Comparison of ENCODE assay signal across 10 cellular contexts in the genomic region with DNA sequence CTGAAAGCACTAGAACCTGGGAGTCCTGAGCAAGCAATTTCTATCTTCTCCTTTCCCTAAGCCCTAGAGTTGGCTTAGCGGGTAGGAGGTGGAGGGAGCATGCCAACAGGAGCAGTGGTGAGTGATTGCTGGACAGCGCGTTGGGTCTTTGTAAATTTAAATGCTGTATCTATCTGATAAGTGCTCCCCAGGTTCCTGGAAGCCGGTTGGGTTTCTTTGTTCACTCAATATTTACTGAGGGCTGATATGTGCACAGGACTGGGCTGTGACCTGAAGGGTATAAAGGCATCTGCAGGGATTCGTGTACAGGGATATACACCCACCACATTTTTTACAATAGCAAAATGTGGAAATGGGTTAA. TPM values are rescaled to one million over a fixed set of nuclear protein-coding genes. Genes with fewer than 3 reads are reported as not detected.
A peak's percentile ranks its signal among the peaks of the same experiment; 100 is the strongest.
DNase-seq lines count a peak whose midpoint lies in the region; ATAC-seq and TF ChIP-seq lines count a peak whose summit lies in the region.
"Had no signal": no experiment of that assay in that cellular context is flagged by ENCODE, and none has a peak within 500 bp of the region (broad histone marks: within the 10 kb centered on the region; RNA-seq: fewer than 3 reads in every experiment).

No MANE protein-coding gene starts in this region.

- DNase-seq in activated CD4-positive, alpha-beta T cell treated with anti-CD3 and anti-CD28 coated beads for 36 hours = no peak
- DNase-seq in activated CD4-positive, alpha-beta T cell treated with anti-CD3 and anti-CD28 coated beads, Interleukin-2, amount 50 U/mL, for 48 hours = no peak
- no peak for DNase-seq in T-helper 17 cell
- no peak for DNase-seq in glutamatergic neuron
- DNase-seq in prostate gland (ENCODE audit: low spot score) = peak; percentile 57
- DNase-seq in NCI-H510A (lab: John Stamatoyannopoulos, UW) = no peak
- no peak for DNase-seq in ecto neural progenitor cell (ENCODE audit: low spot score)
- DNase-seq: activated CD4-positive, alpha-beta T cell treated with anti-CD3 and anti-CD28 coated beads for 48 hours; cerebellar nuclear complex had no signal

- CTCF ChIA-PET in activated CD4-positive, alpha-beta T cell treated with anti-CD3 and anti-CD28 coated beads for 36 hours (lab: Charles Lee) = no interaction called here

- TF ChIP-seq CTCF in glutamatergic neuron (IDR thresholded peaks at IDR 0.05; ENCODE audit: partially characterized antibody, unreplicated experiment) = no peak
- no peak for TF ChIP-seq CTCF in prostate gland (IDR thresholded peaks at IDR 0.05)

- peaks cover 40% of the 10 kb centered on the region for H3K4me1 Mint-ChIP-seq in activated CD4-positive, alpha-beta T cell treated with anti-CD3 and anti-CD28 coated beads for 36 hours
- H3K4me1 Mint-ChIP-seq in T-helper 17 cell (peaks cover 28% of the 10 kb centered on the region), glutamatergic neuron (ENCODE audit: low read depth, unreplicated experiment) (peaks cover 41% of the 10 kb centered on the region)

- no peaks in the 10 kb centered on the region for H3K36me3 ChIP-seq in prostate gland

- peak overlapping the region in 1 of 2 donors; percentile 74 for H3K4me3 ChIP-seq in prostate gland

- no peaks in the 10 kb centered on the region for H3K9me3 ChIP-seq in T-helper 17 cell (ENCODE audit: control insufficient read depth, low read length, poor library complexity, severe bottlenecking)
- H3K9me3 ChIP-seq in prostate gland = no peaks in the 10 kb centered on the region

- H3K27me3 ChIP-seq in prostate gland (replicated peaks; ENCODE audit: insufficient read depth) = no peaks in the 10 kb centered on the region

- intact Hi-C loops in activated CD4-positive, alpha-beta T cell treated with anti-CD3 and anti-CD28 coated beads for 36 hours (cut with DNase I, micrococcal nuclease) = no loop called here
- intact Hi-C loops in prostate gland (cut with DNase I) = no loop called here

- POLR2A ChIA-PET in activated CD4-positive, alpha-beta T cell treated with anti-CD3 and anti-CD28 coated beads for 36 hours (lab: Charles Lee) = no interaction called here

- H3K27me3 Mint-ChIP-seq in activated CD4-positive, alpha-beta T cell treated with anti-CD3 and anti-CD28 coated beads for 36 hours = no peaks in the 10 kb centered on the region
- H3K27me3 Mint-ChIP-seq in T-helper 17 cell (no peaks in the 10 kb centered on the region), glutamatergic neuron (ENCODE audit: unreplicated experiment) (peaks cover 13% of the 10 kb centered on the region)

- no peak for TF ChIP-seq POLR2A in prostate gland (IDR thresholded peaks at IDR 0.05)

- no peak for ATAC-seq in activated CD4-positive, alpha-beta T cell treated with anti-CD3 and anti-CD28 coated beads for 36 hours
- no peak for ATAC-seq in T-helper 17 cell
- no peak for ATAC-seq in GM21381 (IDR thresholded peaks at IDR 0.05; ENCODE audit: unreplicated experiment)

- H3K9me3 Mint-ChIP-seq in activated CD4-positive, alpha-beta T cell treated with anti-CD3 and anti-CD28 coated beads for 36 hours (ENCODE audit: low read depth) = no peaks in the 10 kb centered on the region
- peaks cover 15% of the 10 kb centered on the region for H3K9me3 Mint-ChIP-seq in glutamatergic neuron (ENCODE audit: unreplicated experiment)

- 63% methylated on average over 5 of the region's 5 CpGs for WGBS in prostate gland

- H3K36me3 Mint-ChIP-seq in activated CD4-positive, alpha-beta T cell treated with anti-CD3 and anti-CD28 coated beads for 36 hours (ENCODE audit: low read depth) = peaks cover 7% of the 10 kb centered on the region
- H3K36me3 Mint-ChIP-seq in T-helper 17 cell (ENCODE audit: low read depth) (no peaks in the 10 kb centered on the region), glutamatergic neuron (ENCODE audit: unreplicated experiment) (no peaks in the 10 kb centered on the region)

- peak overlapping the region in 1 of 2 donors; percentile 76 for H3K27ac ChIP-seq in prostate gland

- H3K4me3 Mint-ChIP-seq in activated CD4-positive, alpha-beta T cell treated with anti-CD3 and anti-CD28 coated beads for 36 hours = peak overlapping the region; percentile 87
- peak overlapping the region; percentile 84 for H3K4me3 Mint-ChIP-seq in T-helper 17 cell
- peak overlapping the region; percentile 86 for H3K4me3 Mint-ChIP-seq in glutamatergic neuron (ENCODE audit: unreplicated experiment)

- H3K4me1 ChIP-seq in prostate gland (replicated peaks) = peaks cover 5% of the 10 kb centered on the region

- H3K27ac Mint-ChIP-seq in activated CD4-positive, alpha-beta T cell treated with anti-CD3 and anti-CD28 coated beads for 36 hours = no peak overlapping the region
- H3K27ac Mint-ChIP-seq in T-helper 17 cell (no peak overlapping the region), glutamatergic neuron (ENCODE audit: unreplicated experiment) (peak overlapping the region; percentile 68)

RNA-seq across cellular contexts. Expression of gene PDIA5, which starts 2.2 kb away (rescaled TPM):
- total RNA-seq in activated CD4-positive, alpha-beta T cell treated with anti-CD3 and anti-CD28 coated beads for 36 hours = 10 to 100 TPM; 19.5 to 20.7 TPM
- total RNA-seq in T-helper 17 cell (1 to 10 TPM; 4.6 to 6.2 TPM), glutamatergic neuron (ENCODE audit: unreplicated experiment) (49.4 TPM), prostate gland (10 to 100 TPM; 67.9 to 75.9 TPM)

RNA-seq across cellular contexts. Expression of gene SEMA5B, which starts 41.4 kb away (rescaled TPM):
- not detected for total RNA-seq in activated CD4-positive, alpha-beta T cell treated with anti-CD3 and anti-CD28 coated beads for 36 hours
- total RNA-seq in T-helper 17 cell (not detected), glutamatergic neuron (ENCODE audit: unreplicated experiment) (61.1 TPM), prostate gland (1 to 10 TPM in 1 of 2 donors, under 1 TPM in 1; 0.09 to 2.9 TPM)

Comparison
In these comparisons a context has a peak if more than half of its experiments do, and no peak if none do; other contexts are left out.
1. RNA of gene SEMA5B, which starts 41.4 kb away (total RNA-seq): 61.1 TPM in glutamatergic neuron (single experiment); 0.09 to 2.9 TPM in prostate gland, not detected in T-helper 17 cell and not detected in activated CD4-positive, alpha-beta T cell treated with anti-CD3 and anti-CD28 coated beads for 36 hours; every median in the first group is over 10 times any median in the second.
2. Peak in every context shown above with its lines, with median percentiles within 50 percentile points of each other: H3K4me3 Mint-ChIP-seq.